ENCODE assay signal across 1 cellular context in the genomic region with DNA sequence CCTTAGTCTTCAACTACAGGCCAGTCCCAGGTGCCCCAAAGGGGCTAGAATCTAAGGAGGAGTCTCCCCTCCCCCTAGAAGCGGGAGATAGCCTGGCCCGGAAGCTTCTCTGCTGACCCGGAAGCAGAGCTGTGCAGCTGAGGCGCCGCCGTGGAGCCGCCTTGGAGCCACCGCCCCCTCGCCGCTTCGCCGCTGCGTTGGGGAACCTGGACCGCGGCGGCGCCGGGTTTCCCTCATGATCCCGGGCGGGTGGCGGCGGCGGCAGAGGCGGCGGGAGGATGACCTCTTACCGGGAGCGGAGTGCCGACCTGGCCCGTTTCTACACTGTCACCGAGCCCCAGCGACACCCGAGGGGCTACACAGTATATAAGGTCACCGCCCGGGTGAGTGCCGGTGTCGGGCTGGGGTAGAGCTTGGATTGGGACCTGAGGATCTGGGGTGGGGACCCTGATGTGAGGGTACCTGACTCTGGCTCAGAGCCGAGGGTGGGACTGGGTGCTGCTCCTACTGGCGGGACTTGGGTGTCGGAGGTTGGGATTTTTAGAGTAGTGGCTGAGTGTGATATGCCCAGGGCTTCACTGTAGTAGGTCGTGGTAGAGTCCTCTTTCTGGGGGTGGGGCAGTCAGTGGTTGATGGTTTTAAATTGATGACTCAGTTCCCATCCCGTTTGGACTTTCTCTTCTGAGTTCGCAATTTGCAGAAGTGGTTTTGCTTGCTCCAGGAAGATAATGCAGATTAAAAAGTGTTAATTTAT.
TF ChIP-seq lines count a peak whose summit lies in the region.

A gene with protein sequence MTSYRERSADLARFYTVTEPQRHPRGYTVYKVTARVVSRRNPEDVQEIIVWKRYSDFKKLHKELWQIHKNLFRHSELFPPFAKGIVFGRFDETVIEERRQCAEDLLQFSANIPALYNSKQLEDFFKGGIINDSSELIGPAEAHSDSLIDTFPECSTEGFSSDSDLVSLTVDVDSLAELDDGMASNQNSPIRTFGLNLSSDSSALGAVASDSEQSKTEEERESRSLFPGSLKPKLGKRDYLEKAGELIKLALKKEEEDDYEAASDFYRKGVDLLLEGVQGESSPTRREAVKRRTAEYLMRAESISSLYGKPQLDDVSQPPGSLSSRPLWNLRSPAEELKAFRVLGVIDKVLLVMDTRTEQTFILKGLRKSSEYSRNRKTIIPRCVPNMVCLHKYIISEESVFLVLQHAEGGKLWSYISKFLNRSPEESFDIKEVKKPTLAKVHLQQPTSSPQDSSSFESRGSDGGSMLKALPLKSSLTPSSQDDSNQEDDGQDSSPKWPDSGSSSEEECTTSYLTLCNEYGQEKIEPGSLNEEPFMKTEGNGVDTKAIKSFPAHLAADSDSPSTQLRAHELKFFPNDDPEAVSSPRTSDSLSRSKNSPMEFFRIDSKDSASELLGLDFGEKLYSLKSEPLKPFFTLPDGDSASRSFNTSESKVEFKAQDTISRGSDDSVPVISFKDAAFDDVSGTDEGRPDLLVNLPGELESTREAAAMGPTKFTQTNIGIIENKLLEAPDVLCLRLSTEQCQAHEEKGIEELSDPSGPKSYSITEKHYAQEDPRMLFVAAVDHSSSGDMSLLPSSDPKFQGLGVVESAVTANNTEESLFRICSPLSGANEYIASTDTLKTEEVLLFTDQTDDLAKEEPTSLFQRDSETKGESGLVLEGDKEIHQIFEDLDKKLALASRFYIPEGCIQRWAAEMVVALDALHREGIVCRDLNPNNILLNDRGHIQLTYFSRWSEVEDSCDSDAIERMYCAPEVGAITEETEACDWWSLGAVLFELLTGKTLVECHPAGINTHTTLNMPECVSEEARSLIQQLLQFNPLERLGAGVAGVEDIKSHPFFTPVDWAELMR (plus strand): TSS at position 115 of the 754 bp plus-strand sequence. CDS start 164 bp downstream, at position 279.

TF ChIP-seq in WTC11, 78 proteins besides CTCF, POLR2A, EP300 and RAD21 (continued from another document):
- TF ChIP-seq, protein P1, sequence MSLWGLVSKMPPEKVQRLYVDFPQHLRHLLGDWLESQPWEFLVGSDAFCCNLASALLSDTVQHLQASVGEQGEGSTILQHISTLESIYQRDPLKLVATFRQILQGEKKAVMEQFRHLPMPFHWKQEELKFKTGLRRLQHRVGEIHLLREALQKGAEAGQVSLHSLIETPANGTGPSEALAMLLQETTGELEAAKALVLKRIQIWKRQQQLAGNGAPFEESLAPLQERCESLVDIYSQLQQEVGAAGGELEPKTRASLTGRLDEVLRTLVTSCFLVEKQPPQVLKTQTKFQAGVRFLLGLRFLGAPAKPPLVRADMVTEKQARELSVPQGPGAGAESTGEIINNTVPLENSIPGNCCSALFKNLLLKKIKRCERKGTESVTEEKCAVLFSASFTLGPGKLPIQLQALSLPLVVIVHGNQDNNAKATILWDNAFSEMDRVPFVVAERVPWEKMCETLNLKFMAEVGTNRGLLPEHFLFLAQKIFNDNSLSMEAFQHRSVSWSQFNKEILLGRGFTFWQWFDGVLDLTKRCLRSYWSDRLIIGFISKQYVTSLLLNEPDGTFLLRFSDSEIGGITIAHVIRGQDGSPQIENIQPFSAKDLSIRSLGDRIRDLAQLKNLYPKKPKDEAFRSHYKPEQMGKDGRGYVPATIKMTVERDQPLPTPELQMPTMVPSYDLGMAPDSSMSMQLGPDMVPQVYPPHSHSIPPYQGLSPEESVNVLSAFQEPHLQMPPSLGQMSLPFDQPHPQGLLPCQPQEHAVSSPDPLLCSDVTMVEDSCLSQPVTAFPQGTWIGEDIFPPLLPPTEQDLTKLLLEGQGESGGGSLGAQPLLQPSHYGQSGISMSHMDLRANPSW (CRISPR knock-in tag; conservative IDR thresholded peaks at IDR 0.05; ENCODE audit: low read depth): no peak
- no peak for TF ChIP-seq MXD4 (CRISPR knock-in tag; IDR thresholded peaks at IDR 0.05; ENCODE audit: borderline replicate concordance)
- TF ChIP-seq, protein P2, sequence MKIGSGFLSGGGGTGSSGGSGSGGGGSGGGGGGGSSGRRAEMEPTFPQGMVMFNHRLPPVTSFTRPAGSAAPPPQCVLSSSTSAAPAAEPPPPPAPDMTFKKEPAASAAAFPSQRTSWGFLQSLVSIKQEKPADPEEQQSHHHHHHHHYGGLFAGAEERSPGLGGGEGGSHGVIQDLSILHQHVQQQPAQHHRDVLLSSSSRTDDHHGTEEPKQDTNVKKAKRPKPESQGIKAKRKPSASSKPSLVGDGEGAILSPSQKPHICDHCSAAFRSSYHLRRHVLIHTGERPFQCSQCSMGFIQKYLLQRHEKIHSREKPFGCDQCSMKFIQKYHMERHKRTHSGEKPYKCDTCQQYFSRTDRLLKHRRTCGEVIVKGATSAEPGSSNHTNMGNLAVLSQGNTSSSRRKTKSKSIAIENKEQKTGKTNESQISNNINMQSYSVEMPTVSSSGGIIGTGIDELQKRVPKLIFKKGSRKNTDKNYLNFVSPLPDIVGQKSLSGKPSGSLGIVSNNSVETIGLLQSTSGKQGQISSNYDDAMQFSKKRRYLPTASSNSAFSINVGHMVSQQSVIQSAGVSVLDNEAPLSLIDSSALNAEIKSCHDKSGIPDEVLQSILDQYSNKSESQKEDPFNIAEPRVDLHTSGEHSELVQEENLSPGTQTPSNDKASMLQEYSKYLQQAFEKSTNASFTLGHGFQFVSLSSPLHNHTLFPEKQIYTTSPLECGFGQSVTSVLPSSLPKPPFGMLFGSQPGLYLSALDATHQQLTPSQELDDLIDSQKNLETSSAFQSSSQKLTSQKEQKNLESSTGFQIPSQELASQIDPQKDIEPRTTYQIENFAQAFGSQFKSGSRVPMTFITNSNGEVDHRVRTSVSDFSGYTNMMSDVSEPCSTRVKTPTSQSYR (CRISPR knock-in tag; IDR thresholded peaks at IDR 0.05): peak; percentile 90; the same call in 1 of the 2 replicates
